In genomic region chr20:33859751-33860150, GRCh38 we compare ENCODE assay signal across 1 cellular context.
TF ChIP-seq lines count a peak whose summit lies in the region.

No MANE protein-coding gene starts in this region.

TF ChIP-seq in K562, 482 proteins besides CTCF, POLR2A, EP300 and RAD21:
- no peak for TF ChIP-seq TCF7 (IDR thresholded peaks at IDR 0.05; ENCODE audit: borderline replicate concordance)
- TF ChIP-seq ZBTB49 (CRISPR knock-in tag; IDR thresholded peaks at IDR 0.05; ENCODE audit: borderline replicate concordance), result no peak
- no peak for TF ChIP-seq ZKSCAN1 (IDR thresholded peaks at IDR 0.05; ENCODE audit: low read depth, low read length)
- no peak for TF ChIP-seq NRF1 (conservative IDR thresholded peaks at IDR 0.05 in 1 of 2, IDR thresholded peaks at IDR 0.05 in 1 of 2)
TF ChIP-seq in K562: peak in this region for 0.
